In genomic region chr4:176319237-176319703, GRCh38 we compare ENCODE assay signal across 8 cellular contexts. TPM values are rescaled to one million over a fixed set of nuclear protein-coding genes. Genes with fewer than 3 reads are reported as not detected.
DNase-seq lines count a peak whose midpoint lies in the region; ATAC-seq and TF ChIP-seq lines count a peak whose summit lies in the region.

No MANE protein-coding gene starts in this region.

- H3K9me3 ChIP-seq in ectodermal cell (ENCODE audit: control insufficient read depth, low read length): no peaks in the 10 kb centered on the region

- peaks cover 10% of the 10 kb centered on the region for H3K4me1 ChIP-seq in ectodermal cell (ENCODE audit: control insufficient read depth, insufficient read depth, low read length)

- no peaks in the 10 kb centered on the region for H3K9me3 Mint-ChIP-seq in CD14-positive monocyte
- H3K9me3 Mint-ChIP-seq in naive thymus-derived CD8-positive, alpha-beta T cell: no peaks in the 10 kb centered on the region

- H3K36me3 ChIP-seq in ectodermal cell (ENCODE audit: control insufficient read depth, insufficient read depth, low read length): no peaks in the 10 kb centered on the region

- DNase-seq in CD14-positive monocyte (ENCODE audit: low spot score): no peak
- DNase-seq in NCI-H69 (lab: John Stamatoyannopoulos, UW): peak; percentile 46
- no peak for DNase-seq in naive thymus-derived CD8-positive, alpha-beta T cell
- no peak for DNase-seq in COLO668 (lab: John Stamatoyannopoulos, UW; ENCODE audit: unreplicated experiment)
- DNase-seq in Ammon's horn (ENCODE audit: low spot score): no peak

- H3K27ac Mint-ChIP-seq in CD14-positive monocyte: peak overlapping the region; percentile 84 to 96 (median 94)
- H3K27ac Mint-ChIP-seq in naive thymus-derived CD8-positive, alpha-beta T cell: peak overlapping the region; percentile 90 to 96 (median 95)

- peaks cover 46% of the 10 kb centered on the region for H3K4me1 Mint-ChIP-seq in CD14-positive monocyte
- H3K4me1 Mint-ChIP-seq in naive thymus-derived CD8-positive, alpha-beta T cell: peaks cover 15 to 52% (median 43%) of the 10 kb centered on the region in 4 donors

- peak overlapping the region; percentile 83 to 96 for H3K4me3 Mint-ChIP-seq in CD14-positive monocyte
- H3K4me3 Mint-ChIP-seq in naive thymus-derived CD8-positive, alpha-beta T cell: peak overlapping the region; percentile 86 to 96 (median 93)

- H3K36me3 Mint-ChIP-seq in CD14-positive monocyte: peaks cover 5 to 12% of the 10 kb centered on the region in 2 donors
- H3K36me3 Mint-ChIP-seq in naive thymus-derived CD8-positive, alpha-beta T cell: peaks cover 0 to 15% (median 0%) of the 10 kb centered on the region in 3 donors

- H3K27ac ChIP-seq in ectodermal cell (ENCODE audit: insufficient read depth, low read depth, low read length, poor library complexity, severe bottlenecking): peak overlapping the region; percentile 87

- 3 to 5% methylated on average over 10 to 11 of the region's 11 CpGs for WGBS in ectodermal cell, 2 experiments

- intact Hi-C loops in CD14-positive monocyte (cut with micrococcal nuclease): loop anchor here in 1 of 2 donors (2.0 kb wide), 1 partner anchor 124 kb away; the partner anchor contains the start of gene SPATA4

- H3K27me3 Mint-ChIP-seq in CD14-positive monocyte (ENCODE audit: low read depth in 3 of 3): no peaks in the 10 kb centered on the region
- no peaks in the 10 kb centered on the region for H3K27me3 Mint-ChIP-seq in naive thymus-derived CD8-positive, alpha-beta T cell

- ATAC-seq in naive thymus-derived CD8-positive, alpha-beta T cell: peak in 1 of 2 donors; percentile 0
- ATAC-seq in GM21619 (IDR thresholded peaks at IDR 0.05; ENCODE audit: unreplicated experiment): no peak
- no peak for ATAC-seq in HG03378 (IDR thresholded peaks at IDR 0.05; ENCODE audit: unreplicated experiment)

- H3K27me3 ChIP-seq in ectodermal cell (ENCODE audit: control insufficient read depth, insufficient read depth, low read length, poor library complexity, severe bottlenecking): no peaks in the 10 kb centered on the region

- POLR2A ChIA-PET in naive thymus-derived CD8-positive, alpha-beta T cell (lab: Charles Lee): interaction anchor here (0.7 to 1.2 kb wide), 3 partner anchors 12 to 124 kb away, joined by 4 to 5 read pairs (median 4); partner anchors contain the start of gene SPATA4

- H3K4me3 ChIP-seq in ectodermal cell (ENCODE audit: insufficient read depth, low read depth, low read length): peak overlapping the region; percentile 92

- no peak for TF ChIP-seq CTCF in CD14-positive monocyte (IDR thresholded peaks at IDR 0.05)

RNA-seq across cellular contexts. Expression of gene SPCS3, which starts 0.5 kb away (rescaled TPM):
- polyA plus RNA-seq in CD14-positive monocyte: 100 to 1,000 TPM; 107 to 112 TPM
- 83.6 TPM for polyA plus RNA-seq in ectodermal cell (2013, experiment 1 of 4)
- 105 TPM for polyA plus RNA-seq in ectodermal cell (2013, experiment 2 of 4)
- polyA plus RNA-seq in ectodermal cell (2013, experiment 3 of 4): 66.5 TPM
- polyA plus RNA-seq in ectodermal cell (2013, experiment 4 of 4): 76.6 TPM
- 100 to 1,000 TPM; 151 to 155 TPM for total RNA-seq in naive thymus-derived CD8-positive, alpha-beta T cell
- polyA plus RNA-seq in naive thymus-derived CD8-positive, alpha-beta T cell: 10 to 100 TPM; 33.7 to 64.4 (median 43.6) TPM

RNA-seq across cellular contexts. Expression of gene ASB5, which starts 50.2 kb away (rescaled TPM):
- not detected for polyA plus RNA-seq in CD14-positive monocyte
- not detected for polyA plus RNA-seq in ectodermal cell (2013, experiment 1 of 4)
- polyA plus RNA-seq in ectodermal cell (2013, experiment 2 of 4): not detected
- not detected for polyA plus RNA-seq in ectodermal cell (2013, experiment 3 of 4)
- polyA plus RNA-seq in ectodermal cell (2013, experiment 4 of 4): not detected
- not detected for total RNA-seq in naive thymus-derived CD8-positive, alpha-beta T cell
- not detected for polyA plus RNA-seq in naive thymus-derived CD8-positive, alpha-beta T cell
